Comparison of ENCODE assay signal across 8 cellular contexts in genomic region chr21:29372063-29372802, GRCh38.
DNase-seq lines count a peak whose midpoint lies in the region; ATAC-seq, FAIRE-seq and TF ChIP-seq lines count a peak whose summit lies in the region.

No MANE protein-coding gene starts in this region.

- H3K9me3 ChIP-seq in keratinocyte (ENCODE audit: control insufficient read depth, low read depth, low read length): no peaks in the 10 kb centered on the region

- no peak overlapping the region for H3K9ac ChIP-seq in keratinocyte (ENCODE audit: control insufficient read depth, extremely low read depth, insufficient read depth, low read length)

- H2AFZ ChIP-seq in keratinocyte (ENCODE audit: control insufficient read depth, low read length): no peak overlapping the region

- H3K4me3 ChIP-seq in bronchial epithelial cell (ENCODE audit: low read depth, low read length): no peak overlapping the region
- no peak overlapping the region for H3K4me3 ChIP-seq in keratinocyte (ENCODE audit: control insufficient read depth in 2 of 3, extremely low read depth in 1 of 3, insufficient read depth in 2 of 3, low read depth in 1 of 3, low read length in 3 of 3)

- peaks cover 1% of the 10 kb centered on the region for H3K9me1 ChIP-seq in keratinocyte (ENCODE audit: control insufficient read depth, extremely low read depth, insufficient read depth, low read length)

- no peaks in the 10 kb centered on the region for H3K4me1 ChIP-seq in keratinocyte (ENCODE audit: control insufficient read depth, extremely low read depth, insufficient read depth, low read length)

- FAIRE-seq in bronchial epithelial cell (lab: Jason Lieb, UNC) (no peak), keratinocyte (lab: Jason Lieb, UNC) (peak; percentile 90)

- H3K27me3 ChIP-seq in bronchial epithelial cell (ENCODE audit: control insufficient read depth, insufficient read depth, low read length): no peaks in the 10 kb centered on the region
- H3K27me3 ChIP-seq in keratinocyte (ENCODE audit: control insufficient read depth, extremely low read depth, insufficient read depth, low read length): no peaks in the 10 kb centered on the region

- H3K36me3 ChIP-seq in bronchial epithelial cell (ENCODE audit: control insufficient read depth, insufficient read depth, low read length) (no peaks in the 10 kb centered on the region), keratinocyte (ENCODE audit: control insufficient read depth in 2 of 2, extremely low read depth in 1 of 2, insufficient read depth in 2 of 2, low read length in 2 of 2) (peaks cover 0 to 17% of the 10 kb centered on the region in 2 experiments)

- no peak overlapping the region for H3K27ac ChIP-seq in keratinocyte (ENCODE audit: control insufficient read depth, insufficient read depth, low read length)

- H3K4me2 ChIP-seq in keratinocyte (ENCODE audit: control insufficient read depth, extremely low read depth, insufficient read depth, low read depth, low read length): no peak overlapping the region

- ATAC-seq in GM18858 (IDR thresholded peaks at IDR 0.05; ENCODE audit: unreplicated experiment) (peak; percentile 80), HG03045 (IDR thresholded peaks at IDR 0.05; ENCODE audit: unreplicated experiment) (peak; percentile 68)

- TF ChIP-seq CTCF in bronchial epithelial cell (IDR thresholded peaks at IDR 0.05; ENCODE audit: insufficient read depth, low read length, severe bottlenecking): peak; percentile 68
- peak; percentile 60 to 83 (median 62) for TF ChIP-seq CTCF in keratinocyte (optimal IDR thresholded peaks at IDR 0.05 in 1 of 3, IDR thresholded peaks at IDR 0.05 in 1 of 3, conservative IDR thresholded peaks at IDR 0.05 in 1 of 3; ENCODE audit: extremely low read depth in 1 of 3, insufficient read depth in 2 of 3, low read length in 3 of 3)

- dilution Hi-C loops in keratinocyte (cut with MboI; ENCODE audit: extremely low pct_ligation_motif_present, low sequenced_read_pairs): no loop called here

- no peaks in the 10 kb centered on the region for H4K20me1 ChIP-seq in keratinocyte (ENCODE audit: control insufficient read depth, extremely low read depth, insufficient read depth, low read length)

- peak; percentile 85 for DNase-seq in Ammon's horn (ENCODE audit: low spot score)
- peak; percentile 69 for DNase-seq in NCI-H2029 (lab: John Stamatoyannopoulos, UW)
- peak; percentile 30 for DNase-seq in T-helper 9 cell
- peak; percentile 69 for DNase-seq in bronchial epithelial cell (ENCODE audit: low read depth)
- DNase-seq in keratinocyte (ENCODE audit: low read depth, low spot score): peak; percentile 46
- peak in 2 of 3 donors; percentile 26 to 30 for DNase-seq in stimulated activated CD4-positive, alpha-beta T cell treated with anti-CD3 and anti-CD28 coated beads, TNF-alpha, amount 100 ng/mL, for 1 hour (ENCODE audit: low read depth in 3 of 3, low spot score in 1 of 3)

- no peaks in the 10 kb centered on the region for H3K79me2 ChIP-seq in keratinocyte (ENCODE audit: control insufficient read depth, insufficient read depth, low read length)

Comparison
In these comparisons a context has a peak if more than half of its experiments do, and no peak if none do; other contexts are left out.
1. DNase-seq: peak in every context shown above with its lines; median percentile 85 in Ammon's horn; 69 in NCI-H2029; 69 in bronchial epithelial cell; 46 in keratinocyte; 30 in T-helper 9 cell; 28 in stimulated activated CD4-positive, alpha-beta T cell treated with anti-CD3 and anti-CD28 coated beads, TNF-alpha, amount 100 ng/mL, for 1 hour.